25 cellular contexts compared by ENCODE assay signal in the genomic region with DNA sequence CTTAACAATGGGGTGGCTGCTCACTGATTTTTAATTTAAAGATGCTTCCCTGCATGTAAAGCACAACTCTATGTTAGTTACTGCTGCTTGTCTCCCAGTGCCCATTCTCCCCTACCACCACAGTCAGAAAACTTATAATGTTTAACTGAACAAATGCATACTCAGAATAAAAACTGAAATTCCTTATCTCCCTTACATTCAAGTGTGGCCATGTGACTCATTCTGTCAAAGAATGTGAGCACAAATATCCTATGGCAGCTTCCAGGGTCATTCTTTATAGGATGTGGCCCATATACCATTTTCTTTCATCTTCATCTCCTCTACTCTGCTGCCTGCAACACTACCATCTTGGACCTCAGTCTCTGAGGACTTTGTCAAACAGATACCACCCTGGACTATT.
"Had no signal": no experiment of that assay in that cellular context is flagged by ENCODE, and none has a peak within 500 bp of the region (broad histone marks: within the 10 kb centered on the region; RNA-seq: fewer than 3 reads in every experiment).

No MANE protein-coding gene starts in this region.

- H3K4me1 ChIP-seq: left ventricle myocardium inferior, neural progenitor cell, right atrium auricular region, right lobe of liver, stomach, testis, thyroid gland, transverse colon, upper lobe of left lung, vagina had no signal

- DNase-seq: immature natural killer cell; islet precursor cell; left ventricle myocardium inferior; mesendoderm; naive B cell; natural killer cell; nephron progenitor cell; occipital lobe; ovary; right lobe of liver; stimulated activated CD4-positive, alpha-beta T cell treated with anti-CD3 and anti-CD28 coated beads, Interleukin-2, amount 100 ng/mL, for 24 hours; stimulated activated CD4-positive, alpha-beta T cell treated with anti-CD3 and anti-CD28 coated beads, Interleukin-4, amount 100 ng/mL, for 1 hour; stimulated activated naive B cell treated with anti-CD40 and anti-IgM and Interleukin-4, amounts not matched to agents 10 μg/mL and 1 μg/mL and 100 μg/mL, for 72 hours; stimulated activated naive CD8-positive, alpha-beta T cell treated with anti-CD3 and anti-CD28 coated beads, Interleukin-15, Interleukin-2, amounts not matched to agents 100 U/mL and 50 U/mL, for 24 hours; stomach; testis; thyroid gland; transverse colon; upper lobe of left lung had no signal

- H3K4me3 ChIP-seq: left ventricle myocardium inferior, lung, neural progenitor cell, ovary, right atrium auricular region, right lobe of liver, smooth muscle cell, stomach, testis, thyroid gland, transverse colon, upper lobe of left lung, vagina had no signal

- ATAC-seq: natural killer cell; right lobe of liver; stimulated activated naive B cell treated with anti-CD40 and anti-IgM and Interleukin-4, amounts not matched to agents 10 μg/mL and 1 μg/mL and 100 μg/mL, for 72 hours; stimulated activated naive CD8-positive, alpha-beta T cell treated with anti-CD3 and anti-CD28 coated beads, Interleukin-15, Interleukin-2, amounts not matched to agents 100 U/mL and 50 U/mL, for 24 hours had no signal

- H2AFZ ChIP-seq: neural progenitor cell had no signal

- H3K4me2 ChIP-seq: neural progenitor cell, smooth muscle cell had no signal

- H3K9ac ChIP-seq: neural progenitor cell had no signal

- H3K9me3 ChIP-seq: left ventricle myocardium inferior, neutrophil, ovary, right atrium auricular region, right lobe of liver, stomach, testis, transverse colon, upper lobe of left lung, vagina had no signal

- H3K27ac ChIP-seq: left ventricle myocardium inferior, neural progenitor cell, neutrophil, ovary, right atrium auricular region, right lobe of liver, stomach, testis, thyroid gland, transverse colon, upper lobe of left lung, vagina had no signal

- H3K36me3 ChIP-seq: left ventricle myocardium inferior, neural progenitor cell, neutrophil, ovary, right atrium auricular region, right lobe of liver, stomach, thyroid gland, transverse colon, upper lobe of left lung, vagina had no signal

- H3K27me3 ChIP-seq: neural progenitor cell, neutrophil, ovary, right atrium auricular region, right lobe of liver, stomach, testis, thyroid gland, transverse colon, upper lobe of left lung, vagina had no signal
